In the genomic region with DNA sequence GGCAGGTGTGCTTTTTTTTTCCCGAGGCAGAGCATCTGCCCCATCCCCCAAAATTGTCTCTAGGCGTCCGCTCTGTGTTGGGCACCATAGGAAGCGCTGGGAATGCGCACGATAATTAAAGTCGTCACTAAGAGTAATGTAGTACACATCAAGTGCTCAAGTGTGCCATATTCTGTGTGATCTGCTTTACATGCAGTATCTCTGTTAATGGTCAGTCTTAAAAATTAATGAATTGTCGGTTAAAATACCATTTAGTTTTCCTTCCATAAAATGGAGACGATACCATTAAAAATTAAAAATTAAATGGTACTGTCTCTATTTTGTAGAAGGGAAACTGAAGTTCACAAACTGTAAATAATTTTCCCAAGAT, we compare ENCODE assay signal across 6 cellular contexts. TPM values are rescaled to one million over a fixed set of nuclear protein-coding genes. Genes with fewer than 3 reads are reported as not detected.
DNase-seq lines count a peak whose midpoint lies in the region; ATAC-seq, FAIRE-seq and TF ChIP-seq lines count a peak whose summit lies in the region.

No MANE protein-coding gene starts in this region.

- peaks cover 18% of the 10 kb centered on the region for H3K4me1 Mint-ChIP-seq in neural progenitor cell

- H3K36me3 ChIP-seq in DND-41 (ENCODE audit: insufficient read depth, low read length) (peaks cover 30% of the 10 kb centered on the region), brain microvascular endothelial cell (replicated peaks) (peaks cover 2% of the 10 kb centered on the region), neural progenitor cell (peaks cover 12% of the 10 kb centered on the region)

- H2AFZ ChIP-seq in DND-41 (ENCODE audit: low read depth, low read length) (peak overlapping the region; percentile 82), neural progenitor cell (replicated peaks) (peak overlapping the region; percentile 94)

- H3K4me3 ChIP-seq in DND-41 (ENCODE audit: low read depth in 1 of 2, low read length in 2 of 2) (peak overlapping the region; percentile 37 to 81; a peak in 3 of 4 replicates), brain microvascular endothelial cell (ENCODE audit: low read depth, low read length) (peak overlapping the region; percentile 100), neural progenitor cell (peak overlapping the region; percentile 92)

- H3K27ac ChIP-seq in DND-41 (ENCODE audit: low read length) (peak overlapping the region; percentile 89), brain microvascular endothelial cell (peak overlapping the region; percentile 83), neural progenitor cell (no peak overlapping the region)

- H3F3A ChIP-seq in neural progenitor cell (ENCODE audit: low read depth) = no peaks in the 10 kb centered on the region

- H3K4me2 ChIP-seq in DND-41 (ENCODE audit: insufficient read depth, low read length) (peak overlapping the region; percentile 70), neural progenitor cell (peak overlapping the region; percentile 99)

- in situ Hi-C loops in brain microvascular endothelial cell (cut with HindIII; ENCODE audit: low pct_ligation_motif_present, low sequenced_read_pairs) = no loop called here

- no peak for DNase-seq in DND-41
- DNase-seq in brain microvascular endothelial cell = no peak
- DNase-seq in neural progenitor cell (ENCODE audit: low spot score) = no peak
- no peak for DNase-seq in GM19239 (ENCODE audit: insufficient read length, low spot score)
- no peak for DNase-seq in stimulated activated CD4-positive, alpha-beta T cell treated with anti-CD3 and anti-CD28 coated beads, Interleukin-4, amount 100 ng/mL, for 24 hours

- H3K4me1 ChIP-seq in DND-41 (ENCODE audit: insufficient read depth, low read length) (peaks cover 50% of the 10 kb centered on the region), neural progenitor cell (peaks cover 21% of the 10 kb centered on the region)

- H3K9ac ChIP-seq in DND-41 (ENCODE audit: low read depth, low read length) (peak overlapping the region; percentile 93), neural progenitor cell (peak overlapping the region; percentile 77)

- FAIRE-seq in GM19239 (lab: Jason Lieb, UNC) = no peak

- peaks cover 4% of the 10 kb centered on the region for H3K27me3 Mint-ChIP-seq in neural progenitor cell (ENCODE audit: insufficient read depth, low read depth)

- ATAC-seq in DND-41 (ENCODE audit: insufficient read depth, low read depth) = peak; percentile 55
- peak; percentile 24 for ATAC-seq in HG02885 (IDR thresholded peaks at IDR 0.05; ENCODE audit: poor library complexity, unreplicated experiment)

- H3K27ac Mint-ChIP-seq in neural progenitor cell = peak overlapping the region; percentile 100

- peaks cover 47% of the 10 kb centered on the region for H3K79me2 ChIP-seq in DND-41 (ENCODE audit: insufficient read depth, low read length)
- H3K79me2 ChIP-seq in neural progenitor cell (ENCODE audit: low read depth) = peaks cover 45% of the 10 kb centered on the region

- H3K36me3 Mint-ChIP-seq in neural progenitor cell = peaks cover 2% of the 10 kb centered on the region

- H4K20me1 ChIP-seq in DND-41 (ENCODE audit: insufficient read depth, low read length) (peaks cover 31% of the 10 kb centered on the region), neural progenitor cell (ENCODE audit: low read depth) (peaks cover 35% of the 10 kb centered on the region)

- no peaks in the 10 kb centered on the region for H3K9me3 Mint-ChIP-seq in neural progenitor cell

- no peaks in the 10 kb centered on the region for H3K27me3 ChIP-seq in DND-41 (ENCODE audit: insufficient read depth, low read length, poor library complexity)
- no peaks in the 10 kb centered on the region for H3K27me3 ChIP-seq in brain microvascular endothelial cell (replicated peaks)
- H3K27me3 ChIP-seq in neural progenitor cell = no peaks in the 10 kb centered on the region

- no peak for TF ChIP-seq CTCF in DND-41 (IDR thresholded peaks at IDR 0.05; ENCODE audit: borderline replicate concordance, extremely low read depth, low read length, poor library complexity, severe bottlenecking)
- TF ChIP-seq CTCF in brain microvascular endothelial cell (IDR thresholded peaks at IDR 0.05; ENCODE audit: low read depth, low read length, missing control alignments) = no peak
- no peak for TF ChIP-seq CTCF in neural progenitor cell (IDR thresholded peaks at IDR 0.05)

- H3K9me3 ChIP-seq in DND-41 (ENCODE audit: insufficient read depth, low read length, severe bottlenecking) = no peaks in the 10 kb centered on the region
- H3K9me3 ChIP-seq in neural progenitor cell (ENCODE audit: low read depth) = no peaks in the 10 kb centered on the region

- peak overlapping the region; percentile 100 for H3K4me3 Mint-ChIP-seq in neural progenitor cell

RNA-seq across cellular contexts. Expression of gene CCT8, which starts 0.5 kb away (rescaled TPM):
- 433 and 642 TPM in 2 replicates for total RNA-seq in neural progenitor cell (ENCODE audit: low replicate concordance)

RNA-seq across cellular contexts. Expression of gene USP16, which starts 49.5 kb away (rescaled TPM):
- 24.7 and 38.5 TPM in 2 replicates for total RNA-seq in neural progenitor cell (ENCODE audit: low replicate concordance)

RNA-seq across cellular contexts. Expression of gene RWDD2B, which starts 54.8 kb away (rescaled TPM):
- 9.6 and 10.2 TPM in 2 replicates for total RNA-seq in neural progenitor cell (ENCODE audit: low replicate concordance)

RNA-seq across cellular contexts. Expression of gene MAP3K7CL, which starts 56.5 kb away (rescaled TPM):
- total RNA-seq in neural progenitor cell (ENCODE audit: low replicate concordance) = 0.12 TPM in 1 of 2 replicates, not detected in the other
